16 cellular contexts compared by ENCODE assay signal in the genomic region with DNA sequence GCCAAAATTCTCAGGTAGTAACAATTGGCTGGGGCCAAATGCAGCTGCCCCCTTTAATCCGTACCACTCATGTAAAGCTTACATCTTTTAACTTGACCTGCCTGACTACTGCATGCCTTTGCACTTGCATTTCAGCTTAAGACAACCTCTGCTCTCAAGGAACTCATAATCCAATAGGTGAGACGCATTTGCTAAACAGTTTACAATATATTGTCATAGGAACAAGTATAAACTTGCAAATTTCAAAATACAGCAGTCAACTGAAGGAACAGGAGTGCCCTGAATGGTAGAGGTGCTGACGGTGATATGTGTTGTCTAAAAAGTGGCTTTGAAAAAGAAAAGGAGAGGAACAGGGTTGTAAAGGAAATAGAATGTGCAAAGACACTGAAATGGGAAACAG. TPM values are rescaled to one million over a fixed set of nuclear protein-coding genes. Genes with fewer than 3 reads are reported as not detected.
DNase-seq lines count a peak whose midpoint lies in the region; ATAC-seq and TF ChIP-seq lines count a peak whose summit lies in the region.
"Had no signal": no experiment of that assay in that cellular context is flagged by ENCODE, and none has a peak within 500 bp of the region (broad histone marks: within the 10 kb centered on the region; RNA-seq: fewer than 3 reads in every experiment).

No MANE protein-coding gene starts in this region.

- H3K27me3 Mint-ChIP-seq in type B pancreatic cell = no peaks in the 10 kb centered on the region
- H3K27me3 Mint-ChIP-seq: CD8-positive, alpha-beta memory T cell had no signal

- peaks cover 12% of the 10 kb centered on the region for H3K79me2 ChIP-seq in Karpas-422 (ENCODE audit: low read length)
- peaks cover 8% of the 10 kb centered on the region for H3K79me2 ChIP-seq in OCI-LY3 (ENCODE audit: low read length)

- intact Hi-C loops in uterus (cut with DNase I; ENCODE audit: low total_unique reads) = no loop called here

- peak overlapping the region; percentile 10 for H3K4me3 Mint-ChIP-seq in type B pancreatic cell

- H3K9me3 ChIP-seq in Karpas-422 (ENCODE audit: low read length) (no peaks in the 10 kb centered on the region), OCI-LY3 (ENCODE audit: insufficient read depth, low read length) (no peaks in the 10 kb centered on the region), uterus (no peaks in the 10 kb centered on the region)
- H3K9me3 ChIP-seq: MG63 had no signal

- H3K36me3 ChIP-seq in Karpas-422 (ENCODE audit: insufficient read depth, low read length) = no peaks in the 10 kb centered on the region
- H3K36me3 ChIP-seq in OCI-LY3 (replicated peaks; ENCODE audit: low read depth, low read length) = no peaks in the 10 kb centered on the region
- H3K36me3 ChIP-seq in uterus = no peaks in the 10 kb centered on the region
- H3K36me3 ChIP-seq: MG63 had no signal

- TF ChIP-seq CTCF in OCI-LY3 (IDR thresholded peaks at IDR 0.05; ENCODE audit: low read depth, low read length) (no peak), epithelial cell of esophagus (IDR thresholded peaks at IDR 0.05; ENCODE audit: insufficient read depth, low read depth, low read length, missing control alignments) (no peak), type B pancreatic cell (conservative IDR thresholded peaks at IDR 0.05) (no peak), uterus (IDR thresholded peaks at IDR 0.05) (no peak)

- peaks cover 10% of the 10 kb centered on the region for H3K4me1 Mint-ChIP-seq in type B pancreatic cell (ENCODE audit: unreplicated experiment)

- H3K9me3 Mint-ChIP-seq in type B pancreatic cell = no peaks in the 10 kb centered on the region
- H3K9me3 Mint-ChIP-seq: CD8-positive, alpha-beta memory T cell had no signal

- no peak for TF ChIP-seq POLR2A in uterus (IDR thresholded peaks at IDR 0.05)

- no peak for DNase-seq in Karpas-422
- peak; percentile 86 for DNase-seq in epithelial cell of esophagus (ENCODE audit: low read depth)
- no peak for DNase-seq in type B pancreatic cell (ENCODE audit: extremely low spot score, unreplicated experiment)
- DNase-seq in uterus = no peak
- no peak for DNase-seq in ecto neural progenitor cell (ENCODE audit: low spot score)
- DNase-seq: CD8-positive, alpha-beta memory T cell; MG63; NCI-H1105 treated with DMSO at 0.1 percent for 48 hours; NCI-H1930; NCI-H2107 had no signal

- no peaks in the 10 kb centered on the region for H3K36me3 Mint-ChIP-seq in type B pancreatic cell

- no peak for ATAC-seq in GM21381 (IDR thresholded peaks at IDR 0.05; ENCODE audit: unreplicated experiment)
- ATAC-seq: HCT116, PC-3, SK-N-SH treated with all-trans-retinoic acid at 6 μM for 48 hours had no signal

- H3K4me2 ChIP-seq in Karpas-422 (ENCODE audit: low read depth, low read length, poor library complexity, severe bottlenecking) (peak overlapping the region; percentile 24), OCI-LY3 (ENCODE audit: low read length) (peak overlapping the region; percentile 37; the same call in 1 of the 2 replicates)

- no peaks in the 10 kb centered on the region; the same call in 1 of the 2 replicates for H4K20me1 ChIP-seq in Karpas-422 (ENCODE audit: insufficient read depth, low read depth, low read length)
- no peaks in the 10 kb centered on the region for H4K20me1 ChIP-seq in OCI-LY3 (ENCODE audit: insufficient read depth, low read length)

- no peak overlapping the region for H3K4me3 ChIP-seq in Karpas-422 (ENCODE audit: low read length)
- H3K4me3 ChIP-seq in OCI-LY3 (ENCODE audit: low read length) = no peak overlapping the region
- H3K4me3 ChIP-seq in epithelial cell of esophagus (ENCODE audit: low read length) = no peak overlapping the region
- H3K4me3 ChIP-seq in uterus = no peak overlapping the region
- H3K4me3 ChIP-seq: MG63 had no signal

- H2AFZ ChIP-seq in Karpas-422 (ENCODE audit: low read length) (peak overlapping the region; percentile 76), OCI-LY3 (ENCODE audit: low read depth, low read length) (peak overlapping the region; percentile 22; the same call in 1 of the 2 replicates)

- no peak overlapping the region for H3K27ac ChIP-seq in Karpas-422 (ENCODE audit: low read length)
- H3K27ac ChIP-seq in OCI-LY3 (ENCODE audit: low read length) = no peak overlapping the region
- no peak overlapping the region for H3K27ac ChIP-seq in uterus
- H3K27ac ChIP-seq: HL-60 had no signal

- peaks cover 21% of the 10 kb centered on the region for H3K4me1 ChIP-seq in Karpas-422 (ENCODE audit: low read length)
- peaks cover 9% of the 10 kb centered on the region for H3K4me1 ChIP-seq in OCI-LY3 (ENCODE audit: low read length)
- H3K4me1 ChIP-seq in uterus = no peaks in the 10 kb centered on the region

- H3K27ac Mint-ChIP-seq in type B pancreatic cell = no peak overlapping the region

- H3K27me3 ChIP-seq in Karpas-422 (ENCODE audit: low read length) = no peaks in the 10 kb centered on the region
- H3K27me3 ChIP-seq in OCI-LY3 (ENCODE audit: low read depth, low read length) = no peaks in the 10 kb centered on the region
- no peaks in the 10 kb centered on the region for H3K27me3 ChIP-seq in uterus
- H3K27me3 ChIP-seq: MG63 had no signal

- no peaks in the 10 kb centered on the region for H3K9me2 ChIP-seq in Karpas-422 (replicated peaks; ENCODE audit: insufficient read depth, low read length)

- H3K9ac ChIP-seq in Karpas-422 (ENCODE audit: low read length) (0 out of 2 replicates have a peak overlapping the region, but pooled peaks have one; percentile 25), OCI-LY3 (ENCODE audit: low read length) (no peak overlapping the region)

RNA-seq across cellular contexts. Expression of gene BRMS1L, which starts 3.6 kb away (rescaled TPM):
- total RNA-seq in Karpas-422 (2014; rRNA removed; shearing (Covaris generic); ENCODE audit: low replicate concordance) = 22.7 and 24.2 TPM in 2 replicates
- total RNA-seq in type B pancreatic cell (ENCODE audit: low replicate concordance) (8.7 and 14.6 TPM in 2 replicates), uterus (10 to 100 TPM in 2 of 4 donors, 1 to 10 TPM in 2; 1.5 to 16.3 (median 8.5) TPM)

RNA-seq across cellular contexts. Expression of gene RALGAPA1, which starts 13.4 kb away (rescaled TPM):
- 54.3 and 138 TPM in 2 replicates for total RNA-seq in Karpas-422 (2014; rRNA removed; shearing (Covaris generic); ENCODE audit: low replicate concordance)
- total RNA-seq in type B pancreatic cell (ENCODE audit: low replicate concordance) = 38.9 and 45.7 TPM in 2 replicates
- total RNA-seq in uterus = 100 to 1,000 TPM in 2 of 4 donors, 10 to 100 TPM in 2; 44.1 to 138 (median 108) TPM
